ENCODE assay signal across 12 cellular contexts in genomic region chr12:119869720-119870119, GRCh38. TPM values are rescaled to one million over a fixed set of nuclear protein-coding genes. Genes with fewer than 3 reads are reported as not detected.
DNase-seq lines count a peak whose midpoint lies in the region; ATAC-seq, FAIRE-seq and TF ChIP-seq lines count a peak whose summit lies in the region.
"Had no signal": no experiment of that assay in that cellular context is flagged by ENCODE, and none has a peak within 500 bp of the region (broad histone marks: within the 10 kb centered on the region; RNA-seq: fewer than 3 reads in every experiment).

No MANE protein-coding gene starts in this region.

- FAIRE-seq in A549 (lab: Jason Lieb, UNC) = no peak
- peak; percentile 84 for FAIRE-seq in astrocyte (lab: Jason Lieb, UNC)
- FAIRE-seq: colon had no signal

- no peaks in the 10 kb centered on the region for H3K9me3 Mint-ChIP-seq in astrocyte (ENCODE audit: unreplicated experiment)
- no peaks in the 10 kb centered on the region for H3K9me3 Mint-ChIP-seq in stimulated activated effector memory CD8-positive, alpha-beta T cell treated with anti-CD3 and anti-CD28 coated beads, Interleukin-12 subunit alpha, Interleukin-12 subunit beta, amount 100 ng/mL, for 72 hours
- no peaks in the 10 kb centered on the region for H3K9me3 Mint-ChIP-seq in CD4-positive, alpha-beta T cell
- H3K9me3 Mint-ChIP-seq: CD4-positive, CD25-positive, alpha-beta regulatory T cell had no signal

- DNase-seq in A549 (ENCODE audit: low read depth in 1 of 2, low spot score in 1 of 2) = peak; percentile 36 to 77
- DNase-seq in HFF-Myc (ENCODE audit: extremely low read depth, low read depth) = peak; percentile 91
- peak; percentile 85 for DNase-seq in astrocyte (ENCODE audit: low read depth)
- peak; percentile 93 for DNase-seq in iris pigment epithelial cell (ENCODE audit: low read depth)
- DNase-seq in stimulated activated effector memory CD8-positive, alpha-beta T cell treated with anti-CD3 and anti-CD28 coated beads, Interleukin-12 subunit alpha, Interleukin-12 subunit beta, amount 100 ng/mL, for 72 hours (ENCODE audit: low spot score in 2 of 2) = no peak
- no peak for DNase-seq in NCI-H82 (lab: John Stamatoyannopoulos, UW)
- no peak for DNase-seq in CD4-positive, alpha-beta T cell
- DNase-seq: activated CD8-positive, alpha-beta memory T cell treated with anti-CD3 and anti-CD28 coated beads, Interleukin-2, amount 50 U/mL, for 4 hours; NCI-H2029 treated with DMSO at 0.1 percent for 48 hours had no signal

- TF ChIP-seq CTCF in A549 (IDR thresholded peaks at IDR 0.05) = no peak
- TF ChIP-seq CTCF in HFF-Myc (IDR thresholded peaks at IDR 0.05; ENCODE audit: low read depth, low read length, missing control alignments) = peak; percentile 10
- no peak for TF ChIP-seq CTCF in astrocyte (IDR thresholded peaks at IDR 0.05; ENCODE audit: insufficient read depth, low read depth, low read length)
- no peak for TF ChIP-seq CTCF in CD4-positive, alpha-beta T cell (IDR thresholded peaks at IDR 0.05)

- no peaks in the 10 kb centered on the region for H3K27me3 Mint-ChIP-seq in astrocyte (ENCODE audit: low read depth, unreplicated experiment)
- no peaks in the 10 kb centered on the region for H3K27me3 Mint-ChIP-seq in CD4-positive, alpha-beta T cell
- H3K27me3 Mint-ChIP-seq: CD4-positive, CD25-positive, alpha-beta regulatory T cell had no signal

- H4K20me1 ChIP-seq in astrocyte (ENCODE audit: insufficient read depth, low read length) = no peaks in the 10 kb centered on the region

- no peaks in the 10 kb centered on the region for H3K27me3 ChIP-seq in astrocyte (ENCODE audit: insufficient read depth, low read length)
- no peaks in the 10 kb centered on the region for H3K27me3 ChIP-seq in CD4-positive, alpha-beta T cell (ENCODE audit: control insufficient read depth, insufficient read depth, low read length)

- no peak for TF ChIP-seq RAD21 in A549 (conservative IDR thresholded peaks at IDR 0.05 in 1 of 2, IDR thresholded peaks at IDR 0.05 in 1 of 2)

- peak overlapping the region; percentile 74 for H2AFZ ChIP-seq in astrocyte (ENCODE audit: low read depth, low read length)

- H3K36me3 Mint-ChIP-seq in astrocyte (ENCODE audit: low read depth, unreplicated experiment) = no peaks in the 10 kb centered on the region
- peaks cover 13% of the 10 kb centered on the region for H3K36me3 Mint-ChIP-seq in stimulated activated effector memory CD8-positive, alpha-beta T cell treated with anti-CD3 and anti-CD28 coated beads, Interleukin-12 subunit alpha, Interleukin-12 subunit beta, amount 100 ng/mL, for 72 hours
- H3K36me3 Mint-ChIP-seq in CD4-positive, alpha-beta T cell (ENCODE audit: low read depth) = no peaks in the 10 kb centered on the region

- H3K79me2 ChIP-seq in astrocyte (ENCODE audit: insufficient read depth, low read length) = peaks cover 11% of the 10 kb centered on the region

- no peak overlapping the region for H3K4me2 ChIP-seq in A549
- H3K4me2 ChIP-seq in astrocyte (ENCODE audit: low read length) = peak overlapping the region; percentile 24

- H3K9me3 ChIP-seq in A549 (no peaks in the 10 kb centered on the region), astrocyte (ENCODE audit: insufficient read depth, low read depth, low read length) (no peaks in the 10 kb centered on the region)
- no peaks in the 10 kb centered on the region for H3K9me3 ChIP-seq in CD4-positive, alpha-beta T cell (ENCODE audit: control insufficient read depth, low read length)

- no peak for TF ChIP-seq POLR2A in A549 (IDR thresholded peaks at IDR 0.05; ENCODE audit: low read length)

- H3K4me1 ChIP-seq in A549 (no peaks in the 10 kb centered on the region), astrocyte (ENCODE audit: insufficient read depth, low read length) (peaks cover 13% of the 10 kb centered on the region)

- peaks cover 15% of the 10 kb centered on the region for H3K36me3 ChIP-seq in astrocyte (ENCODE audit: insufficient read depth, low read length)

- WGBS in A549 (ENCODE audit: missing lambda C conversion rate) = 37% methylated on average over 5 of the region's 5 CpGs

- peak overlapping the region; percentile 42 for H3K9ac ChIP-seq in astrocyte (ENCODE audit: low read length)

- CTCF ChIA-PET in A549 (lab: Yijun Ruan, JAX) = interaction anchor here (1.5 kb wide), 1 partner anchor 15 kb away, joined by 5 read pairs; no protein-coding TSS in a partner anchor
- CTCF ChIA-PET in CD4-positive, alpha-beta T cell (lab: Charles Lee) = no interaction called here

- peak overlapping the region; percentile 73 for H3K27ac Mint-ChIP-seq in astrocyte (ENCODE audit: unreplicated experiment)
- H3K27ac Mint-ChIP-seq in stimulated activated effector memory CD8-positive, alpha-beta T cell treated with anti-CD3 and anti-CD28 coated beads, Interleukin-12 subunit alpha, Interleukin-12 subunit beta, amount 100 ng/mL, for 72 hours = no peak overlapping the region
- no peak overlapping the region for H3K27ac Mint-ChIP-seq in CD4-positive, alpha-beta T cell

- H3K27ac ChIP-seq in A549 (no peak overlapping the region), astrocyte (ENCODE audit: low read depth, low read length) (peak overlapping the region; percentile 65)
- H3K27ac ChIP-seq in CD4-positive, alpha-beta T cell (ENCODE audit: low read depth, low read length) = no peak overlapping the region

- POLR2A ChIA-PET in A549 (lab: Yijun Ruan, JAX) = interaction anchor here (0.6 kb wide), 1 partner anchor 147 kb away, joined by 7 read pairs; no protein-coding TSS in a partner anchor
- POLR2A ChIA-PET in CD4-positive, alpha-beta T cell (lab: Charles Lee) = no interaction called here

- H3K4me3 ChIP-seq in A549 = no peak overlapping the region
- no peak overlapping the region for H3K4me3 ChIP-seq in HFF-Myc (replicated peaks; ENCODE audit: low read depth, low read length)
- H3K4me3 ChIP-seq in astrocyte (ENCODE audit: insufficient read depth, low read depth, low read length) = no peak overlapping the region

- intact Hi-C loops in CD4-positive, alpha-beta T cell (cut with DNase I, micrococcal nuclease) = loop anchor here in 1 of 2 experiments (10.0 kb wide), 1 partner anchor 205 kb away; the partner anchor contains the start of gene PRKAB1

- TF ChIP-seq EP300 in A549 (IDR thresholded peaks at IDR 0.05) = no peak

- H3K4me1 Mint-ChIP-seq in astrocyte (ENCODE audit: low read depth, unreplicated experiment) = peaks cover 10% of the 10 kb centered on the region
- H3K4me1 Mint-ChIP-seq in stimulated activated effector memory CD8-positive, alpha-beta T cell treated with anti-CD3 and anti-CD28 coated beads, Interleukin-12 subunit alpha, Interleukin-12 subunit beta, amount 100 ng/mL, for 72 hours = no peaks in the 10 kb centered on the region
- H3K4me1 Mint-ChIP-seq in CD4-positive, alpha-beta T cell (ENCODE audit: low read depth) = no peaks in the 10 kb centered on the region

- H3K4me3 Mint-ChIP-seq in astrocyte (ENCODE audit: unreplicated experiment) = no peak overlapping the region
- H3K4me3 Mint-ChIP-seq in stimulated activated effector memory CD8-positive, alpha-beta T cell treated with anti-CD3 and anti-CD28 coated beads, Interleukin-12 subunit alpha, Interleukin-12 subunit beta, amount 100 ng/mL, for 72 hours = no peak overlapping the region
- no peak overlapping the region for H3K4me3 Mint-ChIP-seq in CD4-positive, alpha-beta T cell
- H3K4me3 Mint-ChIP-seq: CD4-positive, CD25-positive, alpha-beta regulatory T cell had no signal

- peak; percentile 83 to 92 for ATAC-seq in A549
- ATAC-seq in HG03442 (IDR thresholded peaks at IDR 0.05; ENCODE audit: unreplicated experiment) = no peak
- ATAC-seq in stimulated activated effector memory CD8-positive, alpha-beta T cell treated with anti-CD3 and anti-CD28 coated beads, Interleukin-12 subunit alpha, Interleukin-12 subunit beta, amount 100 ng/mL, for 72 hours = no peak
- no peak for ATAC-seq in CD4-positive, alpha-beta T cell (ENCODE audit: poor library complexity)

TF ChIP-seq in A549, 52 proteins besides CTCF, POLR2A, EP300 and RAD21:
- TF ChIP-seq HOXB13 (CRISPR knock-in tag; IDR thresholded peaks at IDR 0.05; ENCODE audit: low read depth) (no peak), ATOH8 (CRISPR knock-in tag; IDR thresholded peaks at IDR 0.05; ENCODE audit: low read depth) (0 out of 2 replicates have a peak, but pooled peaks have one; percentile 46), HOXB5 (CRISPR knock-in tag; IDR thresholded peaks at IDR 0.05) (0 out of 2 replicates have a peak, but pooled peaks have one; percentile 25)

RNA-seq across cellular contexts. Expression of gene CIT, which starts 7.4 kb away (rescaled TPM):
- polyA plus RNA-seq in A549 (2011; rRNA removed) (23.9 and 25.4 TPM in 2 replicates), A549 (2017; fragmentation: RNase III; extraction: RNeasy Plus Mini Kit Qiagen cat#74134 plus additional on column Dnase treatment) (10.1 to 12.6 TPM (median 12.5 TPM) in 3 replicates)
- 15.0 and 17.8 TPM in 2 replicates for polyA plus RNA-seq in A549 (2012; cell fraction: cytosol; rRNA removed)
- polyA plus RNA-seq in A549 (2012; cell fraction: nucleus; rRNA removed) = 65.9 and 71.3 TPM in 2 replicates
- polyA minus RNA-seq in A549 (2011; rRNA and poly(A)+ RNA removed) = 50.1 and 62.5 TPM in 2 replicates
- total RNA-seq in astrocyte = 1.8 and 4.5 TPM in 2 replicates
- total RNA-seq in CD4-positive, alpha-beta T cell = 1 to 10 TPM; 1.3 to 1.9 TPM

Comparison
In these comparisons a context has a peak if more than half of its experiments do, and no peak if none do; other contexts are left out.
1. ATAC-seq: peak in A549 (2 of 2); none in HG03442 (single experiment), stimulated activated effector memory CD8-positive, alpha-beta T cell treated with anti-CD3 and anti-CD28 coated beads, Interleukin-12 subunit alpha, Interleukin-12 subunit beta, amount 100 ng/mL, for 72 hours (single experiment) and CD4-positive, alpha-beta T cell (single experiment).
2. DNase-seq: peak in A549 (2 of 2), HFF-Myc (single experiment), astrocyte (single experiment) and iris pigment epithelial cell (single experiment); none in stimulated activated effector memory CD8-positive, alpha-beta T cell treated with anti-CD3 and anti-CD28 coated beads, Interleukin-12 subunit alpha, Interleukin-12 subunit beta, amount 100 ng/mL, for 72 hours (0 of 2), NCI-H82 (single experiment) and CD4-positive, alpha-beta T cell (0 of 10).